7 cellular contexts compared by ENCODE assay signal in genomic region chr6:26501482-26501986, GRCh38. TPM values are rescaled to one million over a fixed set of nuclear protein-coding genes. Genes with fewer than 3 reads are reported as not detected.
DNase-seq lines count a peak whose midpoint lies in the region; ATAC-seq and TF ChIP-seq lines count a peak whose summit lies in the region.

No MANE protein-coding gene starts in this region.

- H3K9me3 ChIP-seq in HUES6 (ENCODE audit: control insufficient read depth, insufficient read depth, low read depth, low read length) (no peaks in the 10 kb centered on the region), esophagus (ENCODE audit: control insufficient read depth in 2 of 2, insufficient read depth in 1 of 2, low read depth in 1 of 2, low read length in 1 of 2) (peaks cover 0 to 4% of the 10 kb centered on the region in 2 donors), neural cell (ENCODE audit: low read length) (no peaks in the 10 kb centered on the region)

- no peaks in the 10 kb centered on the region for H3F3A ChIP-seq in neural cell (ENCODE audit: insufficient read depth, low read length, poor library complexity, severe bottlenecking)

- peaks cover 22% of the 10 kb centered on the region for H3K4me1 Mint-ChIP-seq in activated CD8-positive, alpha-beta T cell treated with anti-CD3 and anti-CD28 coated beads, Interleukin-2, amount 10 ng/mL, durations not matched to agents 7 days and 5 days (ENCODE audit: low read depth)

- CTCF ChIA-PET in activated CD8-positive, alpha-beta T cell treated with anti-CD3 and anti-CD28 coated beads, Interleukin-2, amount 10 ng/mL, durations not matched to agents 7 days and 5 days (lab: Charles Lee) = interaction anchor here (0.7 to 4.0 kb wide), 5 partner anchors 18 to 160 kb away, joined by 3 to 16 read pairs (median 4); no protein-coding TSS in a partner anchor

- no peak overlapping the region for H3K27ac ChIP-seq in HUES6 (ENCODE audit: low read depth, low read length)
- H3K27ac ChIP-seq in esophagus (ENCODE audit: low read depth in 2 of 2, low read length in 1 of 2) = no peak overlapping the region
- no peak overlapping the region for H3K27ac ChIP-seq in neural cell (ENCODE audit: low read length)

- no peaks in the 10 kb centered on the region for H4K20me1 ChIP-seq in neural cell (ENCODE audit: insufficient read depth)

- peak; percentile 85 for ATAC-seq in activated CD8-positive, alpha-beta T cell treated with anti-CD3 and anti-CD28 coated beads, Interleukin-2, amount 10 ng/mL, durations not matched to agents 7 days and 5 days

- H3K36me3 ChIP-seq in HUES6 (ENCODE audit: control insufficient read depth, insufficient read depth, low read length) = no peaks in the 10 kb centered on the region
- no peaks in the 10 kb centered on the region for H3K36me3 ChIP-seq in esophagus (ENCODE audit: control insufficient read depth in 2 of 2, insufficient read depth in 2 of 2, low read length in 1 of 2)
- no peaks in the 10 kb centered on the region for H3K36me3 ChIP-seq in neural cell (ENCODE audit: insufficient read depth, low read length)

- H3K9ac ChIP-seq in HUES6 (ENCODE audit: low read length) (no peak overlapping the region), neural cell (ENCODE audit: low read length) (no peak overlapping the region)

- H3K4me2 ChIP-seq in neural cell (ENCODE audit: low read length) = no peak overlapping the region

- peaks cover 5% of the 10 kb centered on the region; the same call in 1 of the 2 replicates for H3K4me1 ChIP-seq in HUES6 (ENCODE audit: control insufficient read depth, insufficient read depth, low read length)
- peaks cover 3 to 5% of the 10 kb centered on the region in 2 donors for H3K4me1 ChIP-seq in esophagus (ENCODE audit: control insufficient read depth in 2 of 2, insufficient read depth in 2 of 2, low read length in 1 of 2)

- POLR2A ChIA-PET in activated CD8-positive, alpha-beta T cell treated with anti-CD3 and anti-CD28 coated beads, Interleukin-2, amount 10 ng/mL, durations not matched to agents 7 days and 5 days (lab: Charles Lee) = interaction anchor here (0.8 to 1.6 kb wide), 3 partner anchors 18 to 27 kb away, joined by 4 to 6 read pairs (median 4); no protein-coding TSS in a partner anchor

- TF ChIP-seq RAD21 in neural cell (conservative IDR thresholded peaks at IDR 0.05) = no peak

- no peak for TF ChIP-seq EP300 in neural cell (conservative IDR thresholded peaks at IDR 0.05; ENCODE audit: poor library complexity, severe bottlenecking)

- H3K27me3 ChIP-seq in HUES6 (ENCODE audit: control insufficient read depth, insufficient read depth, low read length) (peaks cover 46% of the 10 kb centered on the region), esophagus (ENCODE audit: control insufficient read depth in 1 of 2, insufficient read depth in 2 of 2, low read length in 2 of 2) (peaks cover 3% of the 10 kb centered on the region in 2 donors), neural cell (ENCODE audit: insufficient read depth, low read depth, low read length) (peaks cover 36% of the 10 kb centered on the region)

- 8 to 12% methylated on average over 49 of the region's 49 CpGs for WGBS in esophagus, 2 donors

- H3K4me3 ChIP-seq in HUES6 (ENCODE audit: low read depth, low read length) (peak overlapping the region; percentile 62), esophagus (ENCODE audit: low read depth in 1 of 2, low read length in 2 of 2) (peak overlapping the region; percentile 41 to 49), neural cell (ENCODE audit: low read length) (peak overlapping the region; percentile 60)

- peak; percentile 36 for DNase-seq in activated CD8-positive, alpha-beta T cell treated with anti-CD3 and anti-CD28 coated beads, Interleukin-2, amount 10 ng/mL, durations not matched to agents 7 days and 5 days
- DNase-seq in ureter (ENCODE audit: low spot score) = peak; percentile 46
- DNase-seq in NCI-H1105 treated with DMSO at 0.1 percent for 48 hours (lab: John Stamatoyannopoulos, UW) = no peak
- DNase-seq in DMS114 treated with DMSO at 0.1 percent for 48 hours (lab: John Stamatoyannopoulos, UW; ENCODE audit: unreplicated experiment) = no peak

- H3K4me3 Mint-ChIP-seq in activated CD8-positive, alpha-beta T cell treated with anti-CD3 and anti-CD28 coated beads, Interleukin-2, amount 10 ng/mL, durations not matched to agents 7 days and 5 days = peak overlapping the region; percentile 62

- TF ChIP-seq CTCF in neural cell (IDR thresholded peaks at IDR 0.05; ENCODE audit: poor library complexity, severe bottlenecking) = no peak

- no peak overlapping the region for H2AFZ ChIP-seq in neural cell (ENCODE audit: low read depth, low read length)

- no peaks in the 10 kb centered on the region for H3K9me2 ChIP-seq in neural cell (ENCODE audit: insufficient read depth, low read length)

- H3K27me3 Mint-ChIP-seq in activated CD8-positive, alpha-beta T cell treated with anti-CD3 and anti-CD28 coated beads, Interleukin-2, amount 10 ng/mL, durations not matched to agents 7 days and 5 days (ENCODE audit: low read depth) = peaks cover 36% of the 10 kb centered on the region

- no peaks in the 10 kb centered on the region for H3K79me2 ChIP-seq in neural cell (replicated peaks; ENCODE audit: insufficient read depth, low read length)

- no peaks in the 10 kb centered on the region for H3K9me3 Mint-ChIP-seq in activated CD8-positive, alpha-beta T cell treated with anti-CD3 and anti-CD28 coated beads, Interleukin-2, amount 10 ng/mL, durations not matched to agents 7 days and 5 days (ENCODE audit: insufficient read depth)

- no peak overlapping the region for H3K27ac Mint-ChIP-seq in activated CD8-positive, alpha-beta T cell treated with anti-CD3 and anti-CD28 coated beads, Interleukin-2, amount 10 ng/mL, durations not matched to agents 7 days and 5 days

- no peaks in the 10 kb centered on the region for H3K36me3 Mint-ChIP-seq in activated CD8-positive, alpha-beta T cell treated with anti-CD3 and anti-CD28 coated beads, Interleukin-2, amount 10 ng/mL, durations not matched to agents 7 days and 5 days (ENCODE audit: low read depth)

TF ChIP-seq in neural cell, 6 proteins besides CTCF, POLR2A, EP300 and RAD21:
- TF ChIP-seq REST (IDR thresholded peaks at IDR 0.05; ENCODE audit: borderline replicate concordance) (no peak), EZH2 (IDR thresholded peaks at IDR 0.05; ENCODE audit: borderline replicate concordance, insufficient read depth, low read length, poor library complexity, severe bottlenecking) (peak; percentile 31)
TF ChIP-seq in neural cell: peak in this region for 1.

RNA-seq across cellular contexts. Expression of gene BTN1A1, which starts 1.4 kb away (rescaled TPM):
- not detected for total RNA-seq in activated CD8-positive, alpha-beta T cell treated with anti-CD3 and anti-CD28 coated beads, Interleukin-2, amount 10 ng/mL, durations not matched to agents 7 days and 5 days
- polyA plus RNA-seq in esophagus (not detected), neural cell (not detected in 2 replicates)
- not detected in 2 replicates for polyA minus RNA-seq in neural cell
- not detected for total RNA-seq in ureter

RNA-seq across cellular contexts. Expression of gene HMGN4, which starts 36.6 kb away (rescaled TPM):
- total RNA-seq in activated CD8-positive, alpha-beta T cell treated with anti-CD3 and anti-CD28 coated beads, Interleukin-2, amount 10 ng/mL, durations not matched to agents 7 days and 5 days = 10 to 100 TPM; 80.8 to 84.9 TPM
- polyA plus RNA-seq in esophagus = 10 to 100 TPM in 1 of 2 donors, 1 to 10 TPM in 1; 6.4 to 27.5 TPM
- 125 and 138 TPM in 2 replicates for polyA plus RNA-seq in neural cell
- 92.0 and 99.3 TPM in 2 replicates for polyA minus RNA-seq in neural cell
- 75.3 TPM for total RNA-seq in ureter

RNA-seq across cellular contexts. Expression of gene BTN2A1, which starts 43.8 kb away (rescaled TPM):
- total RNA-seq in activated CD8-positive, alpha-beta T cell treated with anti-CD3 and anti-CD28 coated beads, Interleukin-2, amount 10 ng/mL, durations not matched to agents 7 days and 5 days = 10 to 100 TPM; 22.4 to 23.6 TPM
- 10 to 100 TPM; 10.3 to 10.7 TPM for polyA plus RNA-seq in esophagus
- 33.8 and 35.3 TPM in 2 replicates for polyA plus RNA-seq in neural cell
- 28.9 and 29.7 TPM in 2 replicates for polyA minus RNA-seq in neural cell
- total RNA-seq in ureter = 24.7 TPM

Comparison
In these comparisons a context has a peak if more than half of its experiments do, and no peak if none do; other contexts are left out.
1. DNase-seq: peak in activated CD8-positive, alpha-beta T cell treated with anti-CD3 and anti-CD28 coated beads, Interleukin-2, amount 10 ng/mL, durations not matched to agents 7 days and 5 days (single experiment) and ureter (single experiment); none in NCI-H1105 treated with DMSO at 0.1 percent for 48 hours (single experiment) and DMS114 treated with DMSO at 0.1 percent for 48 hours (single experiment).
2. Peak in every context shown above with its lines, with median percentiles within 50 percentile points of each other: H3K4me3 ChIP-seq.